In genomic region chr5:148912714-148913398, GRCh38 we compare ENCODE assay signal across 9 cellular contexts.
DNase-seq lines count a peak whose midpoint lies in the region; ATAC-seq and TF ChIP-seq lines count a peak whose summit lies in the region.
"Had no signal": no experiment of that assay in that cellular context is flagged by ENCODE, and none has a peak within 500 bp of the region (broad histone marks: within the 10 kb centered on the region; RNA-seq: fewer than 3 reads in every experiment).

No MANE protein-coding gene starts in this region.

- ATAC-seq in HG03342 (IDR thresholded peaks at IDR 0.05; ENCODE audit: unreplicated experiment): no peak
- ATAC-seq in activated CD8-positive, alpha-beta T cell treated with anti-CD3 and anti-CD28 coated beads for 36 hours: no peak

- H3K9me3 Mint-ChIP-seq in activated CD8-positive, alpha-beta T cell treated with anti-CD3 and anti-CD28 coated beads for 36 hours: no peaks in the 10 kb centered on the region
- H3K9me3 Mint-ChIP-seq: dendritic cell treated with granulocyte-macrophage colony-stimulating factor and Interleukin-4, amounts not matched to agents 40 ng/mL and 50 ng/mL, for 4 days had no signal

- no peak overlapping the region for H3K4me2 ChIP-seq in parathyroid adenoma (ENCODE audit: low read length)

- H3K36me3 Mint-ChIP-seq in activated CD8-positive, alpha-beta T cell treated with anti-CD3 and anti-CD28 coated beads for 36 hours (ENCODE audit: low read depth): no peaks in the 10 kb centered on the region

- H3K36me3 ChIP-seq in esophagus squamous epithelium (no peaks in the 10 kb centered on the region), parathyroid adenoma (ENCODE audit: control insufficient read depth, insufficient read depth, low read length) (no peaks in the 10 kb centered on the region), ascending aorta (no peaks in the 10 kb centered on the region)

- H3K4me1 Mint-ChIP-seq in activated CD8-positive, alpha-beta T cell treated with anti-CD3 and anti-CD28 coated beads for 36 hours (ENCODE audit: low read depth): peaks cover 6% of the 10 kb centered on the region

- intact Hi-C loops in esophagus squamous epithelium (cut with DNase I): no loop called here
- intact Hi-C loops in activated CD8-positive, alpha-beta T cell treated with anti-CD3 and anti-CD28 coated beads for 36 hours (cut with micrococcal nuclease): no loop called here
- intact Hi-C loops in ascending aorta (cut with DNase I): loop anchor here (2.0 kb wide), 1 partner anchor 86 kb away; no protein-coding TSS in a partner anchor

- peak in 5 of 6 experiments; percentile 12 to 60 (median 50) for TF ChIP-seq CTCF in esophagus squamous epithelium (IDR thresholded peaks at IDR 0.05)
- TF ChIP-seq CTCF in parathyroid adenoma (IDR thresholded peaks at IDR 0.05): peak; percentile 63
- TF ChIP-seq CTCF in activated CD8-positive, alpha-beta T cell treated with anti-CD3 and anti-CD28 coated beads for 36 hours (IDR thresholded peaks at IDR 0.05): no peak
- peak in 1 of 3 experiments; percentile 29 for TF ChIP-seq CTCF in ascending aorta (IDR thresholded peaks at IDR 0.05)

- no peak overlapping the region for H3K27ac Mint-ChIP-seq in activated CD8-positive, alpha-beta T cell treated with anti-CD3 and anti-CD28 coated beads for 36 hours
- H3K27ac Mint-ChIP-seq: dendritic cell treated with granulocyte-macrophage colony-stimulating factor and Interleukin-4, amounts not matched to agents 40 ng/mL and 50 ng/mL, for 4 days had no signal

- TF ChIP-seq POLR2A in esophagus squamous epithelium (IDR thresholded peaks at IDR 0.05): no peak

- peak overlapping the region; percentile 75 to 93 (median 81) for H3K27ac ChIP-seq in esophagus squamous epithelium
- peak overlapping the region; percentile 92 for H3K27ac ChIP-seq in parathyroid adenoma
- no peak overlapping the region for H3K27ac ChIP-seq in ascending aorta

- H3K4me3 ChIP-seq in esophagus squamous epithelium (no peak overlapping the region), parathyroid adenoma (ENCODE audit: low read depth, low read length) (no peak overlapping the region), ascending aorta (no peak overlapping the region)

- H3K27me3 Mint-ChIP-seq in activated CD8-positive, alpha-beta T cell treated with anti-CD3 and anti-CD28 coated beads for 36 hours: peaks cover 4% of the 10 kb centered on the region
- H3K27me3 Mint-ChIP-seq: dendritic cell treated with granulocyte-macrophage colony-stimulating factor and Interleukin-4, amounts not matched to agents 40 ng/mL and 50 ng/mL, for 4 days had no signal

- H3K9ac ChIP-seq in parathyroid adenoma: no peak overlapping the region

- H2AFZ ChIP-seq in parathyroid adenoma: peak overlapping the region; percentile 66

- CTCF ChIA-PET in activated CD8-positive, alpha-beta T cell treated with anti-CD3 and anti-CD28 coated beads for 36 hours (lab: Charles Lee): no interaction called here

- H3K4me1 ChIP-seq in esophagus squamous epithelium: peaks cover 47 to 94% (median 60%) of the 10 kb centered on the region in 3 donors
- H3K4me1 ChIP-seq in parathyroid adenoma: peaks cover 49% of the 10 kb centered on the region
- peaks cover 0 to 15% of the 10 kb centered on the region in 2 donors for H3K4me1 ChIP-seq in ascending aorta

- H3K79me2 ChIP-seq in parathyroid adenoma: no peaks in the 10 kb centered on the region

- H3K4me3 Mint-ChIP-seq in activated CD8-positive, alpha-beta T cell treated with anti-CD3 and anti-CD28 coated beads for 36 hours: no peak overlapping the region
- H3K4me3 Mint-ChIP-seq: dendritic cell treated with granulocyte-macrophage colony-stimulating factor and Interleukin-4, amounts not matched to agents 40 ng/mL and 50 ng/mL, for 4 days had no signal

- DNase-seq in GM04504 (ENCODE audit: low read depth) (peak; percentile 95), RKO (ENCODE audit: low spot score) (peak; percentile 82), esophagus squamous epithelium (lab: John Stamatoyannopoulos, UW) (no peak), GM19240 (ENCODE audit: insufficient read length, low spot score) (no peak), ascending aorta (ENCODE audit: low spot score in 2 of 2) (no peak)
- no peak for DNase-seq in activated CD8-positive, alpha-beta T cell treated with anti-CD3 and anti-CD28 coated beads for 36 hours

- 57 to 59% methylated on average over 8 to 9 of the region's 9 CpGs for WGBS in esophagus squamous epithelium, 2 donors

- H3K9me3 ChIP-seq in esophagus squamous epithelium (no peaks in the 10 kb centered on the region), parathyroid adenoma (ENCODE audit: control insufficient read depth, low read length) (no peaks in the 10 kb centered on the region), ascending aorta (no peaks in the 10 kb centered on the region)

- POLR2A ChIA-PET in activated CD8-positive, alpha-beta T cell treated with anti-CD3 and anti-CD28 coated beads for 36 hours (lab: Charles Lee): no interaction called here

- H3K27me3 ChIP-seq in esophagus squamous epithelium: no peaks in the 10 kb centered on the region
- H3K27me3 ChIP-seq in parathyroid adenoma (ENCODE audit: control insufficient read depth, insufficient read depth, low read length): no peaks in the 10 kb centered on the region
- no peaks in the 10 kb centered on the region for H3K27me3 ChIP-seq in ascending aorta

Comparison
In these comparisons a context has a peak if more than half of its experiments do, and no peak if none do; other contexts are left out.
1. DNase-seq: peak in GM04504 (single experiment) and RKO (single experiment); none in esophagus squamous epithelium (single experiment), GM19240 (single experiment), activated CD8-positive, alpha-beta T cell treated with anti-CD3 and anti-CD28 coated beads for 36 hours (single experiment) and ascending aorta (0 of 2).
2. H3K27ac ChIP-seq: peak in esophagus squamous epithelium (4 of 4) and parathyroid adenoma (single experiment); none in ascending aorta (0 of 2).